Comparison of ENCODE assay signal across 28 cellular contexts in the genomic region with DNA sequence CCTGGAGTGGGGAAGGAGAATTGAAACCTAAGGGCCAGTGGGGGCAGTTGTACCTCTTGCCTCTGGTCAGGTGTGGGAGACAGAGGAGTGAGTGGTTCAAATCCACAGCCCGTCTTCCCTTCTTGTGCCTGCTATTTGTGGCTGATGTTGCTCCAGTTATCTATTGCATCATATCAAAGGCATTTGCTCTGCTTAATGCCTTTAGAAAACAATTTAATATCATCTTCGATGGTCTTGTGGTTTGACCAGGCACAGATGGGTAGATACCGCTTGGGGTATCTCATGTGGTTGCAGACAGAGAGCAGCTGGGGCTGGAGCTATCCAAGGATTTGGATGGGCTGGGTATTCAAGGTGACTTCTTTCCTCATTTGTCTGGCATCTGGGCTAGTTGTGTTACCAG.
"Had no signal": no experiment of that assay in that cellular context is flagged by ENCODE, and none has a peak within 500 bp of the region (broad histone marks: within the 10 kb centered on the region; RNA-seq: fewer than 3 reads in every experiment).

No MANE protein-coding gene starts in this region.

- H3K9me3 ChIP-seq: ascending aorta, Peyer's patch, SJCRH30, SK-N-SH had no signal

- H3K36me3 ChIP-seq: ascending aorta, cardiac muscle cell, Peyer's patch, SJCRH30 had no signal

- H3K27me3 ChIP-seq: ascending aorta, cardiac muscle cell, Peyer's patch, SJCRH30 had no signal

- H3K4me2 ChIP-seq: SK-N-SH had no signal

- H3K4me1 ChIP-seq: ascending aorta, Peyer's patch, SJCRH30 had no signal

- H3K27ac ChIP-seq: ascending aorta, cardiac muscle cell, Peyer's patch, RWPE1, SJCRH30 had no signal

- H3K9ac ChIP-seq: SK-N-SH had no signal

- DNase-seq: activated CD4-positive, alpha-beta T cell treated with anti-CD3 and anti-CD28 coated beads for 36 hours; activated CD4-positive, alpha-beta T cell treated with anti-CD3 and anti-CD28 coated beads, Interleukin-2, amount 10 ng/mL, durations not matched to agents 7 days and 5 days; activated CD4-positive, alpha-beta T cell treated with anti-CD3 and anti-CD28 coated beads, Interleukin-2, amount 50 U/mL, for 48 hours; activated CD8-positive, alpha-beta T cell treated with anti-CD3 and anti-CD28 coated beads, Interleukin-2, amount 10 ng/mL, durations not matched to agents 7 days and 5 days; activated gamma-delta T cell; activated naive CD4-positive, alpha-beta T cell treated with Interleukin-2 at 50 U/mL for 16 hours; activated naive CD8-positive, alpha-beta T cell treated with anti-CD3 and anti-CD28 coated beads, Interleukin-2, amount 10 ng/mL, durations not matched to agents 7 days and 5 days; activated T-cell treated with anti-CD3 and anti-CD28 coated beads, Interleukin-2, amount 50 U/mL, for 24 hours; amygdala; Karpas-422; NCI-H1105; NCI-H1436; NCI-H1694; NCI-H1930; NCI-H2081 treated with DMSO at 0.1 percent for 48 hours; NCI-H226; NCI-H446 treated with DMSO at 0.1 percent for 48 hours; NCI-H524; NCI-H69; NK-92 treated with Interleukin-12 subunit alpha and Interleukin-12 subunit beta, amount 100 ng/mL, for 24 hours; PC-3; Peyer's patch; SJCRH30; SK-N-SH had no signal

- FAIRE-seq: TTC549 had no signal

- H3K4me3 ChIP-seq: ascending aorta, cardiac muscle cell, Peyer's patch, SJCRH30 had no signal
